Comparison of ENCODE assay signal across 2 cellular contexts in the genomic region with DNA sequence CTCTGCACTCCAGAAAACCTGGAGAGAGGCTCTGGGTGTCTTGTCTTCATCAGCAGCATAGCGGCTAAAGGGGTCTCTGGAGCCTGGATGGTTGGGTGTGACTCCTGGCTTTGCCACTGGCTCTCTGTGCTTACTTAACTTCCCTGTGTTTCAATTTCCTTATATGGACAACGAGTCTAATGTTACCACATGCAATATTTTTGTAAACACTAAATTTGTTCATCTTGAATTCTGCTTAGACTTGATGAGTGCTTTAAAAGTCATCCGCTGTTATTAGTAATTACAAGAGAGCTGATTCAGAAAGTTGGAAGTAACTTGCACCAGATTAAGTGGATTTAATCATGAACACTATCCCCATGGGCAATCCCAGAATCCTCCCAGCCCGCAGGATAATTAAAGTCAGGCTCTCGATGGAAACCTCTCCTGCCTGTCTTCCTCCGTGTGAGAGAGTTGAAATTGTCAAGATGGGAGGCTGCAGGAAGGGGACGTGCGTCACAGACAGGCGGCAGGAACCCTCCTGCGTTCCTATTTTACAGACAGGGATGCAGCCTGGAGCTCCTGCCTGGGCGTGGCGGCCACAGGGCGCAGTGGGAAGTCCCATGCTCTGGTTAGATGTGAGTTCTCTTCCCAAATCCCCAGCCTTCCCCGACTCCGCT.
A peak's percentile ranks its signal among the peaks of the same experiment; 100 is the strongest.
TF ChIP-seq lines count a peak whose summit lies in the region.

No MANE protein-coding gene starts in this region.

TF ChIP-seq in WTC11, 78 proteins besides CTCF, POLR2A, EP300 and RAD21:
- TF ChIP-seq, protein P1, sequence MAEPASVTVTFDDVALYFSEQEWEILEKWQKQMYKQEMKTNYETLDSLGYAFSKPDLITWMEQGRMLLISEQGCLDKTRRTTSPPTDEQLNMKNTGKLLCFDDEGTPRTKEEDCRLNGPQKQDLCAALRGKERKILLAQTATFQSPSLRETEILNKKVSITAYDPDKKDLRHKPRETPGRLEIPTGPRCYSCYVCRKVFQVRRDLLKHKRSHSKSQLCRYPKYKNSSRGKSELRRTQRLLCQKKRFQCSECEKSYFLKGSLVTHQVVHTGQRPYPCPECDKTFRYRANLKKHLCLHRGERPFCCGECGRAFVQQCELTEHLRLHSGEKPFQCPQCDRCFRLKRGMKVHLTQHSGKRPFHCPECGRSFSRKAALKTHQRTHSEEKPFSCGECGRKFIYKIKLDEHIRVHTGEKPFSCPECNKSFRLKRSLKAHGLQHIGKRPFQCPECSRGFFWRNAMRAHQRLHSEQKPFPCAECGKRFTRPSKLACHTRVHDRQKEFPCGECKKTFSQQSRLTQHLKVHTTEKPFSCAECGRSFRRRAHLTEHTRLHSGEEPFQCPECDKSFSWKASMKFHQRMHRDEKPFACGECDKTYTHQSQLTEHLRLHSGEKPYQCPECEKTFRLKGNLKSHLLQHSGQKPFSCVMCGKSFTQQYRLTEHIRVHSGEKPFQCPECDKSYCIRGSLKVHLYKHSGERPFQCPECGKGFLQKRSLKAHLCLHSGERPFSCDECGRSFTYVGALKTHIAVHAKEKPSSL (CRISPR knock-in tag; conservative IDR thresholded peaks at IDR 0.05), result no peak
- TF ChIP-seq, protein P2, sequence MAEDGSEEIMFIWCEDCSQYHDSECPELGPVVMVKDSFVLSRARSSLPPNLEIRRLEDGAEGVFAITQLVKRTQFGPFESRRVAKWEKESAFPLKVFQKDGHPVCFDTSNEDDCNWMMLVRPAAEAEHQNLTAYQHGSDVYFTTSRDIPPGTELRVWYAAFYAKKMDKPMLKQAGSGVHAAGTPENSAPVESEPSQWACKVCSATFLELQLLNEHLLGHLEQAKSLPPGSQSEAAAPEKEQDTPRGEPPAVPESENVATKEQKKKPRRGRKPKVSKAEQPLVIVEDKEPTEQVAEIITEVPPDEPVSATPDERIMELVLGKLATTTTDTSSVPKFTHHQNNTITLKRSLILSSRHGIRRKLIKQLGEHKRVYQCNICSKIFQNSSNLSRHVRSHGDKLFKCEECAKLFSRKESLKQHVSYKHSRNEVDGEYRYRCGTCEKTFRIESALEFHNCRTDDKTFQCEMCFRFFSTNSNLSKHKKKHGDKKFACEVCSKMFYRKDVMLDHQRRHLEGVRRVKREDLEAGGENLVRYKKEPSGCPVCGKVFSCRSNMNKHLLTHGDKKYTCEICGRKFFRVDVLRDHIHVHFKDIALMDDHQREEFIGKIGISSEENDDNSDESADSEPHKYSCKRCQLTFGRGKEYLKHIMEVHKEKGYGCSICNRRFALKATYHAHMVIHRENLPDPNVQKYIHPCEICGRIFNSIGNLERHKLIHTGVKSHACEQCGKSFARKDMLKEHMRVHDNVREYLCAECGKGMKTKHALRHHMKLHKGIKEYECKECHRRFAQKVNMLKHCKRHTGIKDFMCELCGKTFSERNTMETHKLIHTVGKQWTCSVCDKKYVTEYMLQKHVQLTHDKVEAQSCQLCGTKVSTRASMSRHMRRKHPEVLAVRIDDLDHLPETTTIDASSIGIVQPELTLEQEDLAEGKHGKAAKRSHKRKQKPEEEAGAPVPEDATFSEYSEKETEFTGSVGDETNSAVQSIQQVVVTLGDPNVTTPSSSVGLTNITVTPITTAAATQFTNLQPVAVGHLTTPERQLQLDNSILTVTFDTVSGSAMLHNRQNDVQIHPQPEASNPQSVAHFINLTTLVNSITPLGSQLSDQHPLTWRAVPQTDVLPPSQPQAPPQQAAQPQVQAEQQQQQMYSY (CRISPR knock-in tag; IDR thresholded peaks at IDR 0.05), result peak; percentile 77

TF ChIP-seq in SK-N-SH, 30 proteins besides CTCF, POLR2A, EP300 and RAD21 (continued from another document):
- TF ChIP-seq, protein P3, sequence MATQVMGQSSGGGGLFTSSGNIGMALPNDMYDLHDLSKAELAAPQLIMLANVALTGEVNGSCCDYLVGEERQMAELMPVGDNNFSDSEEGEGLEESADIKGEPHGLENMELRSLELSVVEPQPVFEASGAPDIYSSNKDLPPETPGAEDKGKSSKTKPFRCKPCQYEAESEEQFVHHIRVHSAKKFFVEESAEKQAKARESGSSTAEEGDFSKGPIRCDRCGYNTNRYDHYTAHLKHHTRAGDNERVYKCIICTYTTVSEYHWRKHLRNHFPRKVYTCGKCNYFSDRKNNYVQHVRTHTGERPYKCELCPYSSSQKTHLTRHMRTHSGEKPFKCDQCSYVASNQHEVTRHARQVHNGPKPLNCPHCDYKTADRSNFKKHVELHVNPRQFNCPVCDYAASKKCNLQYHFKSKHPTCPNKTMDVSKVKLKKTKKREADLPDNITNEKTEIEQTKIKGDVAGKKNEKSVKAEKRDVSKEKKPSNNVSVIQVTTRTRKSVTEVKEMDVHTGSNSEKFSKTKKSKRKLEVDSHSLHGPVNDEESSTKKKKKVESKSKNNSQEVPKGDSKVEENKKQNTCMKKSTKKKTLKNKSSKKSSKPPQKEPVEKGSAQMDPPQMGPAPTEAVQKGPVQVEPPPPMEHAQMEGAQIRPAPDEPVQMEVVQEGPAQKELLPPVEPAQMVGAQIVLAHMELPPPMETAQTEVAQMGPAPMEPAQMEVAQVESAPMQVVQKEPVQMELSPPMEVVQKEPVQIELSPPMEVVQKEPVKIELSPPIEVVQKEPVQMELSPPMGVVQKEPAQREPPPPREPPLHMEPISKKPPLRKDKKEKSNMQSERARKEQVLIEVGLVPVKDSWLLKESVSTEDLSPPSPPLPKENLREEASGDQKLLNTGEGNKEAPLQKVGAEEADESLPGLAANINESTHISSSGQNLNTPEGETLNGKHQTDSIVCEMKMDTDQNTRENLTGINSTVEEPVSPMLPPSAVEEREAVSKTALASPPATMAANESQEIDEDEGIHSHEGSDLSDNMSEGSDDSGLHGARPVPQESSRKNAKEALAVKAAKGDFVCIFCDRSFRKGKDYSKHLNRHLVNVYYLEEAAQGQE (IDR thresholded peaks at IDR 0.05; ENCODE audit: low read depth, low read length), result no peak
- TF ChIP-seq NFIC (IDR thresholded peaks at IDR 0.05; ENCODE audit: borderline replicate concordance) (no peak), TCF12 (IDR thresholded peaks at IDR 0.05) (no peak), SMC3 (IDR thresholded peaks at IDR 0.05; ENCODE audit: low read depth, low read length) (no peak), FOXJ3 (CRISPR knock-in tag; IDR thresholded peaks at IDR 0.05) (no peak), NRF1 (IDR thresholded peaks at IDR 0.05; ENCODE audit: low read depth, low read length) (no peak), MXI1 (IDR thresholded peaks at IDR 0.05; ENCODE audit: low read depth, low read length) (no peak), GABPA (IDR thresholded peaks at IDR 0.05; ENCODE audit: low read depth) (no peak)
- TF ChIP-seq, protein P4, sequence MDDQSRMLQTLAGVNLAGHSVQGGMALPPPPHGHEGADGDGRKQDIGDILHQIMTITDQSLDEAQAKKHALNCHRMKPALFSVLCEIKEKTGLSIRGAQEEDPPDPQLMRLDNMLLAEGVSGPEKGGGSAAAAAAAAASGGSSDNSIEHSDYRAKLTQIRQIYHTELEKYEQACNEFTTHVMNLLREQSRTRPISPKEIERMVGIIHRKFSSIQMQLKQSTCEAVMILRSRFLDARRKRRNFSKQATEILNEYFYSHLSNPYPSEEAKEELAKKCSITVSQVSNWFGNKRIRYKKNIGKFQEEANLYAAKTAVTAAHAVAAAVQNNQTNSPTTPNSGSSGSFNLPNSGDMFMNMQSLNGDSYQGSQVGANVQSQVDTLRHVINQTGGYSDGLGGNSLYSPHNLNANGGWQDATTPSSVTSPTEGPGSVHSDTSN (IDR thresholded peaks at IDR 0.05), result no peak
- TF ChIP-seq, protein P5, sequence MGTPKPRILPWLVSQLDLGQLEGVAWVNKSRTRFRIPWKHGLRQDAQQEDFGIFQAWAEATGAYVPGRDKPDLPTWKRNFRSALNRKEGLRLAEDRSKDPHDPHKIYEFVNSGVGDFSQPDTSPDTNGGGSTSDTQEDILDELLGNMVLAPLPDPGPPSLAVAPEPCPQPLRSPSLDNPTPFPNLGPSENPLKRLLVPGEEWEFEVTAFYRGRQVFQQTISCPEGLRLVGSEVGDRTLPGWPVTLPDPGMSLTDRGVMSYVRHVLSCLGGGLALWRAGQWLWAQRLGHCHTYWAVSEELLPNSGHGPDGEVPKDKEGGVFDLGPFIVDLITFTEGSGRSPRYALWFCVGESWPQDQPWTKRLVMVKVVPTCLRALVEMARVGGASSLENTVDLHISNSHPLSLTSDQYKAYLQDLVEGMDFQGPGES (IDR thresholded peaks at IDR 0.05; ENCODE audit: low read depth, low read length), result no peak
- TF ChIP-seq, protein P6, sequence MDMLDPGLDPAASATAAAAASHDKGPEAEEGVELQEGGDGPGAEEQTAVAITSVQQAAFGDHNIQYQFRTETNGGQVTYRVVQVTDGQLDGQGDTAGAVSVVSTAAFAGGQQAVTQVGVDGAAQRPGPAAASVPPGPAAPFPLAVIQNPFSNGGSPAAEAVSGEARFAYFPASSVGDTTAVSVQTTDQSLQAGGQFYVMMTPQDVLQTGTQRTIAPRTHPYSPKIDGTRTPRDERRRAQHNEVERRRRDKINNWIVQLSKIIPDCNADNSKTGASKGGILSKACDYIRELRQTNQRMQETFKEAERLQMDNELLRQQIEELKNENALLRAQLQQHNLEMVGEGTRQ (IDR thresholded peaks at IDR 0.05; ENCODE audit: borderline replicate concordance, low read depth, low read length), result no peak
